23 cellular contexts compared by ENCODE assay signal in genomic region chr13:28286263-28286662, GRCh38.
DNase-seq lines count a peak whose midpoint lies in the region; ATAC-seq, FAIRE-seq and TF ChIP-seq lines count a peak whose summit lies in the region.
"Had no signal": no experiment of that assay in that cellular context is flagged by ENCODE, and none has a peak within 500 bp of the region (broad histone marks: within the 10 kb centered on the region; RNA-seq: fewer than 3 reads in every experiment).

No MANE protein-coding gene starts in this region.

- H3K79me2 ChIP-seq in OCI-LY7 (ENCODE audit: insufficient read depth, low read depth, low read length), result no peaks in the 10 kb centered on the region

- DNase-seq in GM12892 (ENCODE audit: insufficient read length), result no peak
- DNase-seq in OCI-LY7 (ENCODE audit: low spot score), result peak; percentile 22
- DNase-seq in globus pallidus (ENCODE audit: low spot score), result no peak
- DNase-seq in activated CD8-positive, alpha-beta memory T cell treated with anti-CD3 and anti-CD28 coated beads, Interleukin-2, amount 50 U/mL, for 48 hours, result no peak
- DNase-seq: activated CD4-positive, alpha-beta memory T cell treated with anti-CD3 and anti-CD28 coated beads for 36 hours; body of pancreas; CD4-positive, alpha-beta memory T cell; colonic mucosa; HFFc6; hypothalamus; KG1; kidney glomerular epithelial cell; mesendoderm; NCI-H1048; NCI-H2081; NCI-H510A; stimulated activated CD4-positive, alpha-beta T cell treated with anti-CD3 and anti-CD28 coated beads, Interleukin-2, amount 100 ng/mL, for 24 hours; SW 1271 had no signal

- ATAC-seq in GM19395 (IDR thresholded peaks at IDR 0.05; ENCODE audit: unreplicated experiment) (peak; percentile 79), HG02642 (IDR thresholded peaks at IDR 0.05; ENCODE audit: poor library complexity, unreplicated experiment) (peak; percentile 69), GM18858 (IDR thresholded peaks at IDR 0.05; ENCODE audit: unreplicated experiment) (no peak), GM21825 (IDR thresholded peaks at IDR 0.05; ENCODE audit: unreplicated experiment) (no peak)
- ATAC-seq: body of pancreas had no signal

- no peak overlapping the region for H3K4me3 ChIP-seq in OCI-LY7 (ENCODE audit: low read depth, low read length, poor library complexity, severe bottlenecking)
- H3K4me3 ChIP-seq: body of pancreas, colonic mucosa had no signal

- no peak for TF ChIP-seq CTCF in OCI-LY7 (conservative IDR thresholded peaks at IDR 0.05; ENCODE audit: low read length)

- peak; percentile 65 for FAIRE-seq in GM12892 (lab: Jason Lieb, UNC)
- FAIRE-seq: urothelium cell line had no signal

- H3K4me2 ChIP-seq in OCI-LY7 (ENCODE audit: low read length), result peak overlapping the region; percentile 25

- H3K27ac ChIP-seq in OCI-LY7 (ENCODE audit: low read depth, low read length, poor library complexity, severe bottlenecking), result peak overlapping the region; percentile 23
- H3K27ac ChIP-seq: body of pancreas, colonic mucosa had no signal

- no peak for TF ChIP-seq POLR2A in GM12892 (IDR thresholded peaks at IDR 0.05; ENCODE audit: low read depth, low read length)

- no peaks in the 10 kb centered on the region for H4K20me1 ChIP-seq in OCI-LY7 (ENCODE audit: insufficient read depth, low read length)

- peaks cover 80% of the 10 kb centered on the region for H3K36me3 ChIP-seq in OCI-LY7 (ENCODE audit: insufficient read depth, low read length)
- H3K36me3 ChIP-seq: colonic mucosa had no signal

- intact Hi-C loops in OCI-LY7 (cut with micrococcal nuclease; ENCODE audit: unreplicated experiment), result no loop called here

- no peak overlapping the region for H2AFZ ChIP-seq in OCI-LY7 (ENCODE audit: low read length)

- CTCF ChIA-PET in OCI-LY7 (lab: Charles Lee; ENCODE audit: unreplicated experiment), result no interaction called here

- no TSS peak for BruUV-seq in OCI-LY7 (replicated peaks; lab: Mats Ljungman, UMichigan)

- H3K4me1 ChIP-seq in OCI-LY7 (ENCODE audit: insufficient read depth, low read length, poor library complexity, severe bottlenecking), result peaks cover 15% of the 10 kb centered on the region
- H3K4me1 ChIP-seq: body of pancreas, colonic mucosa had no signal

- H3K9me3 ChIP-seq in OCI-LY7 (ENCODE audit: low read length), result no peaks in the 10 kb centered on the region
- H3K9me3 ChIP-seq: body of pancreas, colonic mucosa had no signal

- POLR2A ChIA-PET in OCI-LY7 (lab: Charles Lee), result interaction anchor here (0.7 to 1.9 kb wide), 2 partner anchors 8 to 9 kb away, joined by 3 to 5 read pairs; no protein-coding TSS in a partner anchor

- no peaks in the 10 kb centered on the region for H3K9me2 ChIP-seq in OCI-LY7 (ENCODE audit: insufficient read depth, low read length)

Comparison
In these comparisons a context has a peak if more than half of its experiments do, and no peak if none do; other contexts are left out.
1. ATAC-seq: peak in GM19395 (single experiment) and HG02642 (single experiment); none in GM18858 (single experiment) and GM21825 (single experiment).